In genomic region chr1:203610061-203610460, GRCh38 we compare ENCODE assay signal across 21 cellular contexts. TPM values are rescaled to one million over a fixed set of nuclear protein-coding genes. Genes with fewer than 3 reads are reported as not detected.
DNase-seq lines count a peak whose midpoint lies in the region; ATAC-seq and TF ChIP-seq lines count a peak whose summit lies in the region.
"Had no signal": no experiment of that assay in that cellular context is flagged by ENCODE, and none has a peak within 500 bp of the region (broad histone marks: within the 10 kb centered on the region; RNA-seq: fewer than 3 reads in every experiment).

No MANE protein-coding gene starts in this region.

- DNase-seq in DMS 273 (lab: John Stamatoyannopoulos, UW; ENCODE audit: unreplicated experiment) (peak; percentile 16), DMS 273 treated with DMSO at 0.1 percent for 48 hours (lab: John Stamatoyannopoulos, UW) (no peak), cerebellar cortex (ENCODE audit: low spot score) (peak; percentile 5), ovary (no peak), NK-92 (lab: John Stamatoyannopoulos, UW; ENCODE audit: unreplicated experiment) (no peak)
- DNase-seq in activated naive CD8-positive, alpha-beta T cell treated with anti-CD3 and anti-CD28 coated beads, Interleukin-2, amount 10 ng/mL, durations not matched to agents 7 days and 5 days: no peak
- no peak for DNase-seq in activated naive CD8-positive, alpha-beta T cell treated with anti-CD3 and anti-CD28 coated beads, Interleukin-2, amount 50 U/mL, for 24 hours
- no peak for DNase-seq in CD8-positive, alpha-beta T cell
- DNase-seq: AML-193; foreskin keratinocyte; GM23248; hippocampal formation; islet precursor cell; lower lobe of right lung; stimulated activated CD4-positive, alpha-beta T cell treated with anti-CD3 and anti-CD28 coated beads, Interleukin-1b, Interleukin-23, amount 100 ng/mL, for 48 hours; stimulated activated naive CD8-positive, alpha-beta T cell treated with anti-CD3 and anti-CD28 coated beads, Interleukin-15, Interleukin-2, amounts not matched to agents 100 U/mL and 50 U/mL, for 24 hours; trophoblast cell had no signal

- H3K4me1 ChIP-seq in CD8-positive, alpha-beta T cell (ENCODE audit: insufficient read depth, low read length): peaks cover 30% of the 10 kb centered on the region
- no peaks in the 10 kb centered on the region for H3K4me1 ChIP-seq in ovary (ENCODE audit: insufficient read depth)
- H3K4me1 ChIP-seq: parathyroid adenoma had no signal

- ATAC-seq in activated naive CD8-positive, alpha-beta T cell treated with anti-CD3 and anti-CD28 coated beads, Interleukin-2, amount 10 ng/mL, durations not matched to agents 7 days and 5 days (ENCODE audit: low read depth): no peak
- no peak for ATAC-seq in activated naive CD8-positive, alpha-beta T cell treated with anti-CD3 and anti-CD28 coated beads, Interleukin-2, amount 50 U/mL, for 24 hours
- ATAC-seq in CD8-positive, alpha-beta T cell: no peak
- ATAC-seq: foreskin keratinocyte; stimulated activated naive CD8-positive, alpha-beta T cell treated with anti-CD3 and anti-CD28 coated beads, Interleukin-15, Interleukin-2, amounts not matched to agents 100 U/mL and 50 U/mL, for 24 hours had no signal

- H3K27me3 Mint-ChIP-seq in activated naive CD8-positive, alpha-beta T cell treated with anti-CD3 and anti-CD28 coated beads, Interleukin-2, amount 10 ng/mL, durations not matched to agents 7 days and 5 days: no peaks in the 10 kb centered on the region
- no peaks in the 10 kb centered on the region for H3K27me3 Mint-ChIP-seq in activated naive CD8-positive, alpha-beta T cell treated with anti-CD3 and anti-CD28 coated beads, Interleukin-2, amount 50 U/mL, for 24 hours
- H3K27me3 Mint-ChIP-seq in CD8-positive, alpha-beta T cell (ENCODE audit: low read depth): no peaks in the 10 kb centered on the region

- H3K27ac ChIP-seq in CD8-positive, alpha-beta T cell (ENCODE audit: low read depth, low read length): no peak overlapping the region
- no peak overlapping the region for H3K27ac ChIP-seq in ovary
- H3K27ac ChIP-seq: 22Rv1, foreskin keratinocyte, GM23248, lower lobe of right lung, parathyroid adenoma, WERI-Rb-1 had no signal

- H3K27ac Mint-ChIP-seq in activated naive CD8-positive, alpha-beta T cell treated with anti-CD3 and anti-CD28 coated beads, Interleukin-2, amount 10 ng/mL, durations not matched to agents 7 days and 5 days: peak overlapping the region; percentile 51
- H3K27ac Mint-ChIP-seq in activated naive CD8-positive, alpha-beta T cell treated with anti-CD3 and anti-CD28 coated beads, Interleukin-2, amount 50 U/mL, for 24 hours: no peak overlapping the region
- H3K27ac Mint-ChIP-seq in CD8-positive, alpha-beta T cell: no peak overlapping the region

- no peak overlapping the region for H3K4me3 ChIP-seq in CD8-positive, alpha-beta T cell (ENCODE audit: low read depth, low read length)
- no peak overlapping the region for H3K4me3 ChIP-seq in ovary
- H3K4me3 ChIP-seq: GM23248, lower lobe of right lung had no signal

- H3K27me3 ChIP-seq in CD8-positive, alpha-beta T cell (ENCODE audit: insufficient read depth, low read length): no peaks in the 10 kb centered on the region
- no peaks in the 10 kb centered on the region for H3K27me3 ChIP-seq in ovary
- H3K27me3 ChIP-seq: foreskin keratinocyte had no signal

- POLR2A ChIA-PET in activated naive CD8-positive, alpha-beta T cell treated with anti-CD3 and anti-CD28 coated beads, Interleukin-2, amount 10 ng/mL, durations not matched to agents 7 days and 5 days (lab: Charles Lee): interaction anchor here (1.3 kb wide), 1 partner anchor 16 kb away, joined by 8 read pairs; the partner anchor contains the start of gene ATP2B4
- POLR2A ChIA-PET in CD8-positive, alpha-beta T cell (lab: Charles Lee): interaction anchor here (0.9 kb wide), 1 partner anchor 12 kb away, joined by 3 read pairs; no protein-coding TSS in a partner anchor

- intact Hi-C loops in CD8-positive, alpha-beta T cell (cut with DNase I, micrococcal nuclease): no loop called here
- intact Hi-C loops in ovary (cut with DNase I): no loop called here

- no peak overlapping the region for H3K4me3 Mint-ChIP-seq in activated naive CD8-positive, alpha-beta T cell treated with anti-CD3 and anti-CD28 coated beads, Interleukin-2, amount 10 ng/mL, durations not matched to agents 7 days and 5 days
- H3K4me3 Mint-ChIP-seq in activated naive CD8-positive, alpha-beta T cell treated with anti-CD3 and anti-CD28 coated beads, Interleukin-2, amount 50 U/mL, for 24 hours: no peak overlapping the region
- no peak overlapping the region for H3K4me3 Mint-ChIP-seq in CD8-positive, alpha-beta T cell

- no peak for TF ChIP-seq POLR2A in ovary (IDR thresholded peaks at IDR 0.05)

- H3K4me1 Mint-ChIP-seq in activated naive CD8-positive, alpha-beta T cell treated with anti-CD3 and anti-CD28 coated beads, Interleukin-2, amount 10 ng/mL, durations not matched to agents 7 days and 5 days: peaks cover 47% of the 10 kb centered on the region
- H3K4me1 Mint-ChIP-seq in activated naive CD8-positive, alpha-beta T cell treated with anti-CD3 and anti-CD28 coated beads, Interleukin-2, amount 50 U/mL, for 24 hours: peaks cover 46% of the 10 kb centered on the region
- peaks cover 50% of the 10 kb centered on the region for H3K4me1 Mint-ChIP-seq in CD8-positive, alpha-beta T cell (ENCODE audit: low read depth)

- peaks cover 3% of the 10 kb centered on the region for H3K36me3 Mint-ChIP-seq in activated naive CD8-positive, alpha-beta T cell treated with anti-CD3 and anti-CD28 coated beads, Interleukin-2, amount 10 ng/mL, durations not matched to agents 7 days and 5 days
- no peaks in the 10 kb centered on the region for H3K36me3 Mint-ChIP-seq in activated naive CD8-positive, alpha-beta T cell treated with anti-CD3 and anti-CD28 coated beads, Interleukin-2, amount 50 U/mL, for 24 hours (ENCODE audit: low read depth)
- no peaks in the 10 kb centered on the region for H3K36me3 Mint-ChIP-seq in CD8-positive, alpha-beta T cell

- no peaks in the 10 kb centered on the region for H3K9me3 ChIP-seq in CD8-positive, alpha-beta T cell (ENCODE audit: low read length)
- no peaks in the 10 kb centered on the region for H3K9me3 ChIP-seq in ovary
- H3K9me3 ChIP-seq: lower lobe of right lung had no signal

- CTCF ChIA-PET in CD8-positive, alpha-beta T cell (lab: Charles Lee): interaction anchor here (6.0 to 6.4 kb wide), 2 partner anchors 16 to 91 kb away, joined by 25 to 32 read pairs; partner anchors contain the start of gene ATP2B4

- H3K9me3 Mint-ChIP-seq in activated naive CD8-positive, alpha-beta T cell treated with anti-CD3 and anti-CD28 coated beads, Interleukin-2, amount 10 ng/mL, durations not matched to agents 7 days and 5 days: no peaks in the 10 kb centered on the region
- H3K9me3 Mint-ChIP-seq in activated naive CD8-positive, alpha-beta T cell treated with anti-CD3 and anti-CD28 coated beads, Interleukin-2, amount 50 U/mL, for 24 hours: no peaks in the 10 kb centered on the region
- H3K9me3 Mint-ChIP-seq in CD8-positive, alpha-beta T cell: no peaks in the 10 kb centered on the region
- H3K9me3 Mint-ChIP-seq: activated T-helper 2 cell treated with anti-CD3 and anti-CD28 coated beads, Interferon-gamma antibody, Interleukin-2, Interleukin-4, amounts not matched to agents 10 μg/mL and 5 μg/mL and 100 μg/mL, durations not matched to agents 14 hours and 24 hours and 36 hours had no signal

- 83 to 88% (median 85%) methylated on average over 8 of the region's 8 CpGs for WGBS in ovary, 3 donors

- no peak for TF ChIP-seq EP300 in ovary (IDR thresholded peaks at IDR 0.05)

- no peak for TF ChIP-seq CTCF in CD8-positive, alpha-beta T cell (IDR thresholded peaks at IDR 0.05)
- TF ChIP-seq CTCF in ovary (IDR thresholded peaks at IDR 0.05): no peak

- H3K36me3 ChIP-seq in CD8-positive, alpha-beta T cell (ENCODE audit: insufficient read depth, low read length): no peaks in the 10 kb centered on the region
- H3K36me3 ChIP-seq in ovary: no peaks in the 10 kb centered on the region
- H3K36me3 ChIP-seq: lower lobe of right lung, WERI-Rb-1 had no signal

RNA-seq across cellular contexts. Expression of gene ATP2B4, which starts 16.6 kb away (rescaled TPM):
- 10 to 100 TPM; 64.5 to 67.2 TPM for total RNA-seq in activated naive CD8-positive, alpha-beta T cell treated with anti-CD3 and anti-CD28 coated beads, Interleukin-2, amount 10 ng/mL, durations not matched to agents 7 days and 5 days
- total RNA-seq in CD8-positive, alpha-beta T cell: 10 to 100 TPM; 10.6 to 12.0 TPM
- total RNA-seq in ovary: 100 to 1,000 TPM in 3 of 7 donors, 10 to 100 TPM in 4; 49.4 to 121 (median 98.8) TPM
- polyA plus RNA-seq in ovary: 100 to 1,000 TPM in 1 of 2 donors, 10 to 100 TPM in 1; 46.2 to 482 TPM

Comparison
In these comparisons a context has a peak if more than half of its experiments do, and no peak if none do; other contexts are left out.
1. DNase-seq: peak in DMS 273 (single experiment) and cerebellar cortex (single experiment); none in DMS 273 treated with DMSO at 0.1 percent for 48 hours (single experiment), activated naive CD8-positive, alpha-beta T cell treated with anti-CD3 and anti-CD28 coated beads, Interleukin-2, amount 10 ng/mL, durations not matched to agents 7 days and 5 days (single experiment), activated naive CD8-positive, alpha-beta T cell treated with anti-CD3 and anti-CD28 coated beads, Interleukin-2, amount 50 U/mL, for 24 hours (single experiment), CD8-positive, alpha-beta T cell (0 of 7), ovary (0 of 5) and NK-92 (single experiment).